1 cellular context compared by ENCODE assay signal in the genomic region with DNA sequence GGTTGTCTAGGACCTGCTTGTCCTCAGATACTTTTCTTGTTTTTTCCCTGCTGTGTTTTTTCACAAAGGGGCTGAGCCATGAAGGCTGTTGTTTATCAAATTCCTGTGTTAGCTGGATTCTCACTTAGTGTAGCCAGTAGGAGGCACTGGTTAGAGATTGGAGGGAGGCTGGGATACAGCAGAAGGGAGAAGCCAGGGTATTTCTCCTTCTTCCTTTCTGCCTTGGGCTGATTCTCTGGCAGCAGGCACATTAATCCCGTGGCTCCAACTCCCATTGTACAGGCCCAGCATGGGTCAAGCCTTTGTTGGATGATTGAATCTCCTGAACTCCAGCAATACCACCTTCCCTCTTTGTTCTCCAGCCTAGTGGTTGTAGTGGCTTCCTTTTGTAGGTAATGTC.
TF ChIP-seq lines count a peak whose summit lies in the region.

No MANE protein-coding gene starts in this region.

TF ChIP-seq in WTC11, 78 proteins besides CTCF, POLR2A, EP300 and RAD21 (continued from another document):
- TF ChIP-seq, protein P1, sequence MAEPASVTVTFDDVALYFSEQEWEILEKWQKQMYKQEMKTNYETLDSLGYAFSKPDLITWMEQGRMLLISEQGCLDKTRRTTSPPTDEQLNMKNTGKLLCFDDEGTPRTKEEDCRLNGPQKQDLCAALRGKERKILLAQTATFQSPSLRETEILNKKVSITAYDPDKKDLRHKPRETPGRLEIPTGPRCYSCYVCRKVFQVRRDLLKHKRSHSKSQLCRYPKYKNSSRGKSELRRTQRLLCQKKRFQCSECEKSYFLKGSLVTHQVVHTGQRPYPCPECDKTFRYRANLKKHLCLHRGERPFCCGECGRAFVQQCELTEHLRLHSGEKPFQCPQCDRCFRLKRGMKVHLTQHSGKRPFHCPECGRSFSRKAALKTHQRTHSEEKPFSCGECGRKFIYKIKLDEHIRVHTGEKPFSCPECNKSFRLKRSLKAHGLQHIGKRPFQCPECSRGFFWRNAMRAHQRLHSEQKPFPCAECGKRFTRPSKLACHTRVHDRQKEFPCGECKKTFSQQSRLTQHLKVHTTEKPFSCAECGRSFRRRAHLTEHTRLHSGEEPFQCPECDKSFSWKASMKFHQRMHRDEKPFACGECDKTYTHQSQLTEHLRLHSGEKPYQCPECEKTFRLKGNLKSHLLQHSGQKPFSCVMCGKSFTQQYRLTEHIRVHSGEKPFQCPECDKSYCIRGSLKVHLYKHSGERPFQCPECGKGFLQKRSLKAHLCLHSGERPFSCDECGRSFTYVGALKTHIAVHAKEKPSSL (CRISPR knock-in tag; conservative IDR thresholded peaks at IDR 0.05), result no peak
- TF ChIP-seq, protein P2, sequence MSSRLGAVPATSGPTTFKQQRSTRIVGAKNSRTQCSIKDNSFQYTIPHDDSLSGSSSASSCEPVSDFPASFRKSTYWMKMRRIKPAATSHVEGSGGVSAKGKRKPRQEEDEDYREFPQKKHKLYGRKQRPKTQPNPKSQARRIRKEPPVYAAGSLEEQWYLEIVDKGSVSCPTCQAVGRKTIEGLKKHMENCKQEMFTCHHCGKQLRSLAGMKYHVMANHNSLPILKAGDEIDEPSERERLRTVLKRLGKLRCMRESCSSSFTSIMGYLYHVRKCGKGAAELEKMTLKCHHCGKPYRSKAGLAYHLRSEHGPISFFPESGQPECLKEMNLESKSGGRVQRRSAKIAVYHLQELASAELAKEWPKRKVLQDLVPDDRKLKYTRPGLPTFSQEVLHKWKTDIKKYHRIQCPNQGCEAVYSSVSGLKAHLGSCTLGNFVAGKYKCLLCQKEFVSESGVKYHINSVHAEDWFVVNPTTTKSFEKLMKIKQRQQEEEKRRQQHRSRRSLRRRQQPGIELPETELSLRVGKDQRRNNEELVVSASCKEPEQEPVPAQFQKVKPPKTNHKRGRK (CRISPR knock-in tag; IDR thresholded peaks at IDR 0.05; ENCODE audit: borderline replicate concordance), result no peak
- no peak for TF ChIP-seq TP53 (CRISPR knock-in tag; IDR thresholded peaks at IDR 0.05)
- no peak for TF ChIP-seq USF2 (CRISPR knock-in tag; IDR thresholded peaks at IDR 0.05)
- no peak for TF ChIP-seq ZNF281 (CRISPR knock-in tag; IDR thresholded peaks at IDR 0.05)
- TF ChIP-seq NR1H2 (CRISPR knock-in tag; IDR thresholded peaks at IDR 0.05), result no peak
- no peak for TF ChIP-seq ZNF219 (CRISPR knock-in tag; IDR thresholded peaks at IDR 0.05; ENCODE audit: borderline replicate concordance)
TF ChIP-seq in WTC11: peak in this region for 0.
